21 cellular contexts compared by ENCODE assay signal in genomic region chr3:14047027-14047426, GRCh38.
"Had no signal": no experiment of that assay in that cellular context is flagged by ENCODE, and none has a peak within 500 bp of the region (broad histone marks: within the 10 kb centered on the region; RNA-seq: fewer than 3 reads in every experiment).

No MANE protein-coding gene starts in this region.

- H3K27ac Mint-ChIP-seq: activated CD4-positive, alpha-beta T cell treated with anti-CD3 and anti-CD28 coated beads for 36 hours; activated naive CD4-positive, alpha-beta T cell treated with anti-CD3 and anti-CD28 coated beads, Interleukin-2, amount 50 U/mL, for 72 hours; dendritic cell treated with granulocyte-macrophage colony-stimulating factor and Interleukin-4, amounts not matched to agents 40 ng/mL and 50 ng/mL, for 4 days; naive thymus-derived CD8-positive, alpha-beta T cell; T-helper 2 cell treated with Interferon-gamma antibody and Interleukin-4, amounts not matched to agents 5 μg/mL and 100 μg/mL, for 36 hours had no signal

- H3K27ac ChIP-seq: adrenal gland, neutrophil, pancreas, transverse colon, uterus had no signal

- FAIRE-seq: pancreas, TTC549 had no signal

- H3K4me1 Mint-ChIP-seq: activated CD4-positive, alpha-beta T cell treated with anti-CD3 and anti-CD28 coated beads for 36 hours; naive thymus-derived CD8-positive, alpha-beta T cell had no signal

- H3K9me3 ChIP-seq: adrenal gland, neutrophil, pancreas, transverse colon, uterus had no signal

- H3K4me1 ChIP-seq: adrenal gland, pancreas, transverse colon, uterus had no signal

- H3K4me3 ChIP-seq: adrenal gland, pancreas, transverse colon, uterus had no signal

- H3K36me3 Mint-ChIP-seq: activated naive CD4-positive, alpha-beta T cell treated with anti-CD3 and anti-CD28 coated beads, Interleukin-2, amount 50 U/mL, for 72 hours; naive thymus-derived CD8-positive, alpha-beta T cell had no signal

- DNase-seq: activated CD4-positive, alpha-beta T cell treated with anti-CD3 and anti-CD28 coated beads for 36 hours; activated CD4-positive, alpha-beta T cell treated with anti-CD3 and anti-CD28 coated beads, Interleukin-2, amount 50 U/mL, for 48 hours; activated gamma-delta T cell; adrenal gland; effector CD8-positive, alpha-beta T cell; foreskin melanocyte; kidney glomerular epithelial cell; naive thymus-derived CD8-positive, alpha-beta T cell; pancreas; stimulated activated CD4-positive, alpha-beta T cell treated with anti-CD3 and anti-CD28 coated beads, Interleukin-12 subunit alpha, Interleukin-12 subunit beta, amount 100 ng/mL, for 4 hours; stimulated activated CD4-positive, alpha-beta T cell treated with anti-CD3 and anti-CD28 coated beads, Interleukin-1b, Interleukin-23, amount 100 ng/mL, for 48 hours; stimulated activated CD8-positive, alpha-beta memory T cell treated with anti-CD3 and anti-CD28 coated beads, Interleukin-4, amount 100 ng/mL, for 48 hours; stimulated activated naive CD4-positive, alpha-beta T cell treated with Interleukin-2 at 50 U/mL for 16 hours; substantia nigra; transverse colon; uterus had no signal

- ATAC-seq: activated CD4-positive, alpha-beta T cell treated with anti-CD3 and anti-CD28 coated beads for 36 hours; activated naive CD4-positive, alpha-beta T cell treated with anti-CD3 and anti-CD28 coated beads, Interleukin-2, amount 50 U/mL, for 72 hours; naive thymus-derived CD8-positive, alpha-beta T cell; pancreas had no signal

- H3K4me3 Mint-ChIP-seq: activated CD4-positive, alpha-beta T cell treated with anti-CD3 and anti-CD28 coated beads for 36 hours; dendritic cell treated with granulocyte-macrophage colony-stimulating factor and Interleukin-4, amounts not matched to agents 40 ng/mL and 50 ng/mL, for 4 days; naive thymus-derived CD8-positive, alpha-beta T cell; T-helper 2 cell treated with Interferon-gamma antibody and Interleukin-4, amounts not matched to agents 5 μg/mL and 100 μg/mL, for 36 hours had no signal

- H3K9me3 Mint-ChIP-seq: activated naive CD4-positive, alpha-beta T cell treated with anti-CD3 and anti-CD28 coated beads, Interleukin-2, amount 50 U/mL, for 72 hours; dendritic cell treated with granulocyte-macrophage colony-stimulating factor and Interleukin-4, amounts not matched to agents 40 ng/mL and 50 ng/mL, for 4 days; naive thymus-derived CD8-positive, alpha-beta T cell; T-helper 2 cell treated with Interferon-gamma antibody and Interleukin-4, amounts not matched to agents 5 μg/mL and 100 μg/mL, for 36 hours had no signal

- H3K27me3 ChIP-seq: adrenal gland, pancreas, uterus had no signal

- H3K36me3 ChIP-seq: adrenal gland, neutrophil, pancreas, transverse colon, uterus had no signal
